ENCODE assay signal across 12 cellular contexts in the genomic region with DNA sequence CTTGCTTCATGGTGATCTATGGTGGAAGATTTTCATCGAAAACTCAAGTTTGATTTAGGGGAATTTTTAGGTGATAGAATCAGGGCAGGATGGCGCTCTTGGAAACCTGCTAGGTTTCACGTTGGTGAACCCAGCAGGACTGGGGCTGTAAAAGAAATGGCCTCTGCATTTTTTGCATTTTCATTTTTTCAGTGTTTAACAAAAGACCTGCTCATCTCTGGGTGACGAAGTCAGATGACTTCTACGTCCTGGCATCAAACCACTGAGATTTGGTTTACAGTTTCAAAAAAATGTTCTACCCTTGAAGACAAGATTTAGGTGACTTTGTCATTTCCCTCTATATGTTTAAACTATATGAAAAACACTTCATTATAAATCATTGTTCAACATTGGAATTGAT. TPM values are rescaled to one million over a fixed set of nuclear protein-coding genes. Genes with fewer than 3 reads are reported as not detected.
DNase-seq lines count a peak whose midpoint lies in the region; ATAC-seq and TF ChIP-seq lines count a peak whose summit lies in the region.
"Had no signal": no experiment of that assay in that cellular context is flagged by ENCODE, and none has a peak within 500 bp of the region (broad histone marks: within the 10 kb centered on the region; RNA-seq: fewer than 3 reads in every experiment).

No MANE protein-coding gene starts in this region.

- H3K36me3 Mint-ChIP-seq in stimulated activated naive CD8-positive, alpha-beta T cell treated with anti-CD3 and anti-CD28 coated beads, Interleukin-15, Interleukin-2, amounts not matched to agents 100 ng/mL and 50 ng/mL, for 24 hours (ENCODE audit: low read depth): peaks cover 28% of the 10 kb centered on the region
- peaks cover 22 to 54% of the 10 kb centered on the region in 2 donors for H3K36me3 Mint-ChIP-seq in activated naive CD4-positive, alpha-beta T cell treated with anti-CD3 and anti-CD28 coated beads, Interleukin-2, amount 50 U/mL, for 72 hours
- H3K36me3 Mint-ChIP-seq in mesothelial cell of epicardium: no peaks in the 10 kb centered on the region

- no peaks in the 10 kb centered on the region for H3K9me3 ChIP-seq in upper lobe of right lung

- DNase-seq in stimulated activated naive CD8-positive, alpha-beta T cell treated with anti-CD3 and anti-CD28 coated beads, Interleukin-15, Interleukin-2, amounts not matched to agents 100 U/mL and 50 U/mL, for 24 hours: no peak
- DNase-seq in activated naive CD4-positive, alpha-beta T cell treated with anti-CD3 and anti-CD28 coated beads, Interleukin-2, amount 50 U/mL, for 72 hours (ENCODE audit: low spot score in 2 of 2): no peak
- DNase-seq in mesothelial cell of epicardium (ENCODE audit: low spot score in 2 of 2, unreplicated experiment in 2 of 2) (no peak), upper lobe of right lung (no peak), retina (no peak)
- DNase-seq in activated CD4-positive, CD25-positive, alpha-beta regulatory T cell (lab: John Stamatoyannopoulos, UW): no peak
- DNase-seq: activated effector memory CD4-positive, alpha-beta T cell treated with anti-CD3 and anti-CD28 coated beads, Interleukin-2, amount 50 U/mL, for 16 hours; C1 segment of cervical spinal cord; head of caudate nucleus had no signal

- H3K27me3 ChIP-seq in upper lobe of right lung: no peaks in the 10 kb centered on the region

- peaks cover 72% of the 10 kb centered on the region for H3K4me1 Mint-ChIP-seq in stimulated activated naive CD8-positive, alpha-beta T cell treated with anti-CD3 and anti-CD28 coated beads, Interleukin-15, Interleukin-2, amounts not matched to agents 100 ng/mL and 50 ng/mL, for 24 hours (ENCODE audit: low read depth)
- peaks cover 49% of the 10 kb centered on the region for H3K4me1 Mint-ChIP-seq in mesothelial cell of epicardium

- H3K27ac Mint-ChIP-seq in stimulated activated naive CD8-positive, alpha-beta T cell treated with anti-CD3 and anti-CD28 coated beads, Interleukin-15, Interleukin-2, amounts not matched to agents 100 ng/mL and 50 ng/mL, for 24 hours: peak overlapping the region; percentile 96
- peak overlapping the region; percentile 98 to 99 for H3K27ac Mint-ChIP-seq in activated naive CD4-positive, alpha-beta T cell treated with anti-CD3 and anti-CD28 coated beads, Interleukin-2, amount 50 U/mL, for 72 hours
- peak overlapping the region; percentile 20 for H3K27ac Mint-ChIP-seq in mesothelial cell of epicardium

- no peaks in the 10 kb centered on the region for H3K36me3 ChIP-seq in upper lobe of right lung

- intact Hi-C loops in upper lobe of right lung (cut with DNase I): no loop called here

- H3K4me3 ChIP-seq in upper lobe of right lung: peak overlapping the region; percentile 5
- H3K4me3 ChIP-seq: lung had no signal

- H3K27me3 Mint-ChIP-seq in stimulated activated naive CD8-positive, alpha-beta T cell treated with anti-CD3 and anti-CD28 coated beads, Interleukin-15, Interleukin-2, amounts not matched to agents 100 ng/mL and 50 ng/mL, for 24 hours: no peaks in the 10 kb centered on the region
- H3K27me3 Mint-ChIP-seq in mesothelial cell of epicardium (ENCODE audit: low read depth): no peaks in the 10 kb centered on the region

- H3K27ac ChIP-seq in upper lobe of right lung: peak overlapping the region; percentile 94

- H3K4me1 ChIP-seq in upper lobe of right lung: peaks cover 87% of the 10 kb centered on the region

- no peaks in the 10 kb centered on the region for H3K9me3 Mint-ChIP-seq in stimulated activated naive CD8-positive, alpha-beta T cell treated with anti-CD3 and anti-CD28 coated beads, Interleukin-15, Interleukin-2, amounts not matched to agents 100 ng/mL and 50 ng/mL, for 24 hours
- H3K9me3 Mint-ChIP-seq in activated naive CD4-positive, alpha-beta T cell treated with anti-CD3 and anti-CD28 coated beads, Interleukin-2, amount 50 U/mL, for 72 hours: no peaks in the 10 kb centered on the region
- no peaks in the 10 kb centered on the region for H3K9me3 Mint-ChIP-seq in mesothelial cell of epicardium

- peak overlapping the region; percentile 98 for H3K4me3 Mint-ChIP-seq in stimulated activated naive CD8-positive, alpha-beta T cell treated with anti-CD3 and anti-CD28 coated beads, Interleukin-15, Interleukin-2, amounts not matched to agents 100 ng/mL and 50 ng/mL, for 24 hours
- peak overlapping the region; percentile 94 for H3K4me3 Mint-ChIP-seq in mesothelial cell of epicardium

- ATAC-seq in stimulated activated naive CD8-positive, alpha-beta T cell treated with anti-CD3 and anti-CD28 coated beads, Interleukin-15, Interleukin-2, amounts not matched to agents 100 U/mL and 50 U/mL, for 24 hours: no peak
- no peak for ATAC-seq in activated naive CD4-positive, alpha-beta T cell treated with anti-CD3 and anti-CD28 coated beads, Interleukin-2, amount 50 U/mL, for 72 hours
- ATAC-seq in upper lobe of right lung: no peak
- no peak for ATAC-seq in GM18907 (IDR thresholded peaks at IDR 0.05; ENCODE audit: unreplicated experiment)

- TF ChIP-seq CTCF in mesothelial cell of epicardium (IDR thresholded peaks at IDR 0.05; ENCODE audit: unreplicated experiment): no peak
- no peak for TF ChIP-seq CTCF in upper lobe of right lung (IDR thresholded peaks at IDR 0.05)

RNA-seq across cellular contexts. Expression of gene PGS1, which starts 1.9 kb away (rescaled TPM):
- total RNA-seq in activated naive CD4-positive, alpha-beta T cell treated with anti-CD3 and anti-CD28 coated beads, Interleukin-2, amount 50 U/mL, for 72 hours: 100 to 1,000 TPM in 1 of 2 donors, 10 to 100 TPM in 1; 63.5 to 122 TPM
- total RNA-seq in mesothelial cell of epicardium: 62.0 to 66.5 TPM (median 62.3 TPM) in 3 replicates
- total RNA-seq in upper lobe of right lung: 95.5 TPM

RNA-seq across cellular contexts. Expression of gene SOCS3, which starts 20.5 kb away (rescaled TPM):
- total RNA-seq in activated naive CD4-positive, alpha-beta T cell treated with anti-CD3 and anti-CD28 coated beads, Interleukin-2, amount 50 U/mL, for 72 hours: 100 to 1,000 TPM; 179 to 182 TPM
- total RNA-seq in mesothelial cell of epicardium (45.7 to 50.0 TPM (median 49.8 TPM) in 3 replicates), upper lobe of right lung (82.0 TPM)

Comparison
In these comparisons a context has a peak if more than half of its experiments do, and no peak if none do; other contexts are left out.
1. H3K27ac Mint-ChIP-seq: peak in every context shown above with its lines; median percentile 98 in activated naive CD4-positive, alpha-beta T cell treated with anti-CD3 and anti-CD28 coated beads, Interleukin-2, amount 50 U/mL, for 72 hours; 96 in stimulated activated naive CD8-positive, alpha-beta T cell treated with anti-CD3 and anti-CD28 coated beads, Interleukin-15, Interleukin-2, amounts not matched to agents 100 ng/mL and 50 ng/mL, for 24 hours; 20 in mesothelial cell of epicardium.